21 cellular contexts compared by ENCODE assay signal in the genomic region with DNA sequence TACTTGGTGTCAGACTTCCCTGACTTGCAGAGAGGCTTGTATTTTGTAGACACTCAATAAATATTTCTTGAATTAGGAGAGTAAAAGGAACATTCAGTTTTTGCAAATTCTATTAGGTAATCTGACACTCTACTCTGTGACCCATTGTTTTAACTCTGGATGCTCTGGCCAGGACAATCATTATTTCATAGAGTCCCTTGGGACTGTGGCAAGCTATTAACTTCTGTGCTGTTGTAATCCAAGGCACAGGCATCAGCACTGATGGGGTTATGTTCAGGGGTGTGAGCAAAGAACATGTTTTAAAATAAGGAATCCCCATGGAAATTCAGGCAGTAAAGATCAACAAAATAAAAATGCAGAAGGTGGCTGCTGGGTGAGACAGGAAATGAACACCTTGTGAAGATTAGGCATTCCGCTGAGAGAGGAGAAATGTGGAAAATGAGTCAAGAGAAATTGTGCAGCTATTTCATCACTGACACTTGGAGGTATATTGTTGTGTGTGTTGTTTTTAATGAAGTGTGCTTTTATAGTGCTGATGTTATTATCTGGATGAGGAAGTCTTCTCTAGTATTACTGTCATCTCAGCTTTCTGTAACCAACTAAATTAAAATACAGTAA.
A peak's percentile ranks its signal among the peaks of the same experiment; 100 is the strongest.
DNase-seq lines count a peak whose midpoint lies in the region; ATAC-seq, FAIRE-seq and TF ChIP-seq lines count a peak whose summit lies in the region.
"Had no signal": no experiment of that assay in that cellular context is flagged by ENCODE, and none has a peak within 500 bp of the region (broad histone marks: within the 10 kb centered on the region; RNA-seq: fewer than 3 reads in every experiment).

No MANE protein-coding gene starts in this region.

- no peak for FAIRE-seq in endothelial cell of umbilical vein (lab: Jason Lieb, UNC)
- FAIRE-seq: keratinocyte had no signal

- ATAC-seq in Panc1: 0 out of 2 replicates have a peak, but pooled peaks have one; percentile 31
- ATAC-seq: HCT116 had no signal

- TF ChIP-seq POLR2A in endothelial cell of umbilical vein (IDR thresholded peaks at IDR 0.05; ENCODE audit: low read depth, low read length) (no peak), stomach (IDR thresholded peaks at IDR 0.05) (no peak)

- TF ChIP-seq EP300 in stomach (IDR thresholded peaks at IDR 0.05): no peak

- dilution Hi-C loops in endothelial cell of umbilical vein (cut with MboI; ENCODE audit: extremely low pct_ligation_motif_present, low sequenced_read_pairs): no loop called here

- H3K9ac ChIP-seq in endothelial cell of umbilical vein (replicated peaks; ENCODE audit: extremely low read depth, insufficient read depth, low read length): peak overlapping the region; percentile 61
- H3K9ac ChIP-seq: KMS-11 had no signal

- H3K27ac ChIP-seq in Panc1 (ENCODE audit: low read length) (peak overlapping the region; percentile 77), endothelial cell of umbilical vein (ENCODE audit: insufficient read depth, low read depth, low read length) (peak overlapping the region; percentile 97), stomach (no peak overlapping the region)
- H3K27ac ChIP-seq: ascending aorta, KMS-11, prostate gland, thyroid gland had no signal

- BruUV-seq in Panc1 (replicated peaks; lab: Mats Ljungman, UMichigan) (no TSS peak), endothelial cell of umbilical vein (replicated peaks; lab: Mats Ljungman, UMichigan) (TSS peak; percentile 18)

- peak overlapping the region; percentile 69 for H3K4me2 ChIP-seq in endothelial cell of umbilical vein (ENCODE audit: insufficient read depth, low read length)
- H3K4me2 ChIP-seq: KMS-11 had no signal

- no peak for TF ChIP-seq CTCF in Panc1 (IDR thresholded peaks at IDR 0.05)
- no peak for TF ChIP-seq CTCF in endothelial cell of umbilical vein (IDR thresholded peaks at IDR 0.05; ENCODE audit: extremely low read depth in 1 of 2, insufficient read depth in 1 of 2, low read depth in 1 of 2, low read length in 2 of 2)
- TF ChIP-seq CTCF in stomach (IDR thresholded peaks at IDR 0.05): no peak

- POLR2A ChIA-PET in Panc1 (lab: Charles Lee) (interaction anchor here (0.7 kb wide), 1 partner anchor 411 kb away, joined by 3 read pairs; no protein-coding TSS in a partner anchor), endothelial cell of umbilical vein (lab: Charles Lee) (no interaction called here)

- in situ Hi-C loops in Panc1 (cut with HindIII; ENCODE audit: low pct_unique_long_range_greater_than_20kb, low sequenced_read_pairs): no loop called here

- H3K4me1 ChIP-seq in Panc1 (ENCODE audit: control insufficient read depth, insufficient read depth, low read length): peaks cover 35% of the 10 kb centered on the region
- peaks cover 38% of the 10 kb centered on the region for H3K4me1 ChIP-seq in endothelial cell of umbilical vein (ENCODE audit: control insufficient read depth, extremely low read depth, insufficient read depth, low read length)
- peaks cover 0 to 18% (median 4%) of the 10 kb centered on the region in 4 donors for H3K4me1 ChIP-seq in stomach
- H3K4me1 ChIP-seq: ascending aorta, prostate gland, thyroid gland had no signal

- peaks cover 4% of the 10 kb centered on the region for H3K79me2 ChIP-seq in endothelial cell of umbilical vein (ENCODE audit: control insufficient read depth, insufficient read depth, low read length)

- intact Hi-C loops in Panc1 (cut with micrococcal nuclease; ENCODE audit: unreplicated experiment) (no loop called here), endothelial cell of umbilical vein (cut with micrococcal nuclease) (loop anchor here (1.0 to 5.0 kb wide), 4 partner anchors 44 to 121 kb away; no protein-coding TSS in a partner anchor), stomach (cut with DNase I; ENCODE audit: low total_unique reads) (no loop called here)

- H4K20me1 ChIP-seq in endothelial cell of umbilical vein (replicated peaks; ENCODE audit: control insufficient read depth, extremely low read depth, insufficient read depth, low read length): no peaks in the 10 kb centered on the region

- DNase-seq in GM04504 (ENCODE audit: low read depth): peak; percentile 18
- DNase-seq in Panc1 (ENCODE audit: low read depth, low spot score): peak; percentile 30
- no peak for DNase-seq in endothelial cell of umbilical vein (ENCODE audit: low read depth, low spot score)
- DNase-seq in myocyte (ENCODE audit: low read depth): peak; percentile 39
- DNase-seq in germinal center (ENCODE audit: low spot score): no peak
- DNase-seq in stomach: no peak
- no peak for DNase-seq in hypothalamus (lab: John Stamatoyannopoulos, UW)
- DNase-seq in Ammon's horn (ENCODE audit: low spot score): no peak
- DNase-seq: activated CD4-positive, alpha-beta T cell treated with anti-CD3 and anti-CD28 coated beads, Interleukin-2, amount 50 U/mL, for 48 hours; C1 segment of cervical spinal cord; DMS79 treated with DMSO at 0.1 percent for 48 hours; NCI-H146; NCI-H510A treated with DMSO at 0.1 percent for 48 hours; RPMI8226; stimulated activated CD8-positive, alpha-beta memory T cell treated with anti-CD3 and anti-CD28 coated beads, Interleukin-4, amount 100 ng/mL, for 48 hours; thyroid gland had no signal

- 89 to 100% (median 95%) methylated on average over 1 of the region's 1 CpG for WGBS in stomach, 5 donors

- H3K9me3 ChIP-seq in Panc1 (ENCODE audit: control insufficient read depth, insufficient read depth, low read depth, low read length) (peaks cover 13% of the 10 kb centered on the region; the same call in 1 of the 2 replicates), endothelial cell of umbilical vein (replicated peaks; ENCODE audit: control insufficient read depth, insufficient read depth, low read length) (no peaks in the 10 kb centered on the region), stomach (peaks cover 0 to 6% (median 0%) of the 10 kb centered on the region in 4 donors)
- H3K9me3 ChIP-seq: ascending aorta, prostate gland, thyroid gland had no signal

- H2AFZ ChIP-seq in endothelial cell of umbilical vein (ENCODE audit: low read depth, low read length): no peak overlapping the region

- H3K36me3 ChIP-seq in Panc1 (ENCODE audit: control insufficient read depth, insufficient read depth, low read length): no peaks in the 10 kb centered on the region
- peaks cover 0 to 2% of the 10 kb centered on the region in 2 experiments for H3K36me3 ChIP-seq in endothelial cell of umbilical vein (ENCODE audit: control insufficient read depth in 2 of 2, extremely low read depth in 1 of 2, insufficient read depth in 2 of 2, low read length in 2 of 2)
- peaks cover 0 to 10% (median 0%) of the 10 kb centered on the region in 4 donors for H3K36me3 ChIP-seq in stomach
- H3K36me3 ChIP-seq: ascending aorta, prostate gland, thyroid gland had no signal

- H3K9me1 ChIP-seq in endothelial cell of umbilical vein (replicated peaks; ENCODE audit: control insufficient read depth, extremely low read depth, insufficient read depth, low read length): no peaks in the 10 kb centered on the region

- CTCF ChIA-PET in Panc1 (lab: Charles Lee): no interaction called here
- CTCF ChIA-PET in endothelial cell of umbilical vein (lab: Charles Lee): interaction anchor here (1.2 to 1.8 kb wide), 2 partner anchors 43 to 79 kb away, joined by 3 to 6 read pairs; no protein-coding TSS in a partner anchor

- H3K27me3 ChIP-seq in Panc1 (ENCODE audit: control insufficient read depth, insufficient read depth, low read length) (no peaks in the 10 kb centered on the region), endothelial cell of umbilical vein (ENCODE audit: control insufficient read depth in 2 of 2, insufficient read depth in 2 of 2, low read length in 2 of 2) (no peaks in the 10 kb centered on the region), stomach (no peaks in the 10 kb centered on the region)
- H3K27me3 ChIP-seq: ascending aorta, thyroid gland had no signal

- H3K4me3 ChIP-seq in Panc1 (ENCODE audit: low read depth in 2 of 2, low read length in 2 of 2): no peak overlapping the region
- peak overlapping the region in 1 of 3 experiments; percentile 20 for H3K4me3 ChIP-seq in endothelial cell of umbilical vein (replicated peaks in 1 of 3; ENCODE audit: insufficient read depth in 1 of 3, low read depth in 1 of 3, low read length in 3 of 3)
- H3K4me3 ChIP-seq in stomach: no peak overlapping the region
- H3K4me3 ChIP-seq: ascending aorta, prostate gland, thyroid gland had no signal

TF ChIP-seq in endothelial cell of umbilical vein, 7 proteins besides CTCF, POLR2A, EP300 and RAD21:
- no peak for TF ChIP-seq MYC (IDR thresholded peaks at IDR 0.05; ENCODE audit: low read depth, low read length)
- TF ChIP-seq POLR2AphosphoS5 (IDR thresholded peaks at IDR 0.05; ENCODE audit: insufficient read depth, low read depth, low read length): no peak
- TF ChIP-seq, protein P1, sequence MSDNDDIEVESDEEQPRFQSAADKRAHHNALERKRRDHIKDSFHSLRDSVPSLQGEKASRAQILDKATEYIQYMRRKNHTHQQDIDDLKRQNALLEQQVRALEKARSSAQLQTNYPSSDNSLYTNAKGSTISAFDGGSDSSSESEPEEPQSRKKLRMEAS (IDR thresholded peaks at IDR 0.05; ENCODE audit: insufficient read depth, insufficient read length): no peak
- no peak for TF ChIP-seq GATA2 (IDR thresholded peaks at IDR 0.05; ENCODE audit: insufficient read depth, insufficient read length, low read depth, low read length)
- TF ChIP-seq JUN (IDR thresholded peaks at IDR 0.05; ENCODE audit: borderline replicate concordance, insufficient read depth, insufficient read length, low read depth): no peak
- TF ChIP-seq FOS (IDR thresholded peaks at IDR 0.05; ENCODE audit: borderline replicate concordance, insufficient read depth, low read length): no peak
- no peak for TF ChIP-seq EZH2 (IDR thresholded peaks at IDR 0.05; ENCODE audit: borderline replicate concordance, low read depth, low read length, severe bottlenecking)
TF ChIP-seq in endothelial cell of umbilical vein: peak in this region for 0.

Comparison
In these comparisons a context has a peak if more than half of its experiments do, and no peak if none do; other contexts are left out.
1. DNase-seq: peak in GM04504 (single experiment), Panc1 (single experiment) and myocyte (single experiment); none in endothelial cell of umbilical vein (single experiment), germinal center (single experiment), stomach (single experiment), hypothalamus (0 of 51) and Ammon's horn (single experiment).
2. H3K27ac ChIP-seq: peak in Panc1 (single experiment) and endothelial cell of umbilical vein (single experiment); none in stomach (0 of 5).